Comparison of ENCODE assay signal across 13 cellular contexts in genomic region chr12:51247523-51248206, GRCh38. TPM values are rescaled to one million over a fixed set of nuclear protein-coding genes. Genes with fewer than 3 reads are reported as not detected.
DNase-seq lines count a peak whose midpoint lies in the region; ATAC-seq, FAIRE-seq and TF ChIP-seq lines count a peak whose summit lies in the region.
"Had no signal": no experiment of that assay in that cellular context is flagged by ENCODE, and none has a peak within 500 bp of the region (broad histone marks: within the 10 kb centered on the region; RNA-seq: fewer than 3 reads in every experiment).

No MANE protein-coding gene starts in this region.

- peak; percentile 33 for ATAC-seq in sciatic nerve
- ATAC-seq in GM18498 (IDR thresholded peaks at IDR 0.05; ENCODE audit: unreplicated experiment) = no peak

- TF ChIP-seq CTCF in endothelial cell (IDR thresholded peaks at IDR 0.05; ENCODE audit: unreplicated experiment) = no peak

- peaks cover 28% of the 10 kb centered on the region for H3K36me3 Mint-ChIP-seq in T-helper 2 cell treated with Interferon-gamma antibody and Interleukin-4, amounts not matched to agents 5 μg/mL and 100 μg/mL, for 36 hours (ENCODE audit: low read depth)
- peaks cover 33% of the 10 kb centered on the region for H3K36me3 Mint-ChIP-seq in endothelial cell (ENCODE audit: low read depth, unreplicated experiment)

- peak overlapping the region; percentile 62 for H3K27ac Mint-ChIP-seq in T-helper 2 cell treated with Interferon-gamma antibody and Interleukin-4, amounts not matched to agents 5 μg/mL and 100 μg/mL, for 36 hours
- H3K27ac Mint-ChIP-seq in endothelial cell (ENCODE audit: unreplicated experiment) = peak overlapping the region; percentile 96

- no peaks in the 10 kb centered on the region for H3K27me3 Mint-ChIP-seq in T-helper 2 cell treated with Interferon-gamma antibody and Interleukin-4, amounts not matched to agents 5 μg/mL and 100 μg/mL, for 36 hours (ENCODE audit: low read depth)
- H3K27me3 Mint-ChIP-seq in endothelial cell (ENCODE audit: unreplicated experiment) = peaks cover 11% of the 10 kb centered on the region

- intact Hi-C loops in sciatic nerve (cut with DNase I) = no loop called here

- H3K4me1 Mint-ChIP-seq in T-helper 2 cell treated with Interferon-gamma antibody and Interleukin-4, amounts not matched to agents 5 μg/mL and 100 μg/mL, for 36 hours (ENCODE audit: low read depth) = peaks cover 36% of the 10 kb centered on the region
- H3K4me1 Mint-ChIP-seq in endothelial cell (ENCODE audit: unreplicated experiment) = peaks cover 55% of the 10 kb centered on the region

- DNase-seq in T-helper 2 cell treated with Interferon-gamma antibody and Interleukin-4, amounts not matched to agents 5 μg/mL and 100 μg/mL, for 36 hours (ENCODE audit: low spot score) = no peak
- DNase-seq in T-helper 2 cell = no peak
- DNase-seq in NCI-H69 (lab: John Stamatoyannopoulos, UW) = peak; percentile 72
- peak; percentile 13 for DNase-seq in endothelial cell (ENCODE audit: low spot score)
- DNase-seq in sciatic nerve (ENCODE audit: low spot score) = no peak
- DNase-seq in retina = no peak
- DNase-seq in urothelium cell line (ENCODE audit: low spot score) = no peak
- DNase-seq: amygdala, hippocampal formation, NCI-H2171 treated with DMSO at 0.1 percent for 48 hours, small intestine had no signal

- FAIRE-seq in urothelium cell line (lab: Jason Lieb, UNC) = no peak
- FAIRE-seq: endometrium, small intestine had no signal

- no peaks in the 10 kb centered on the region for H3K9me3 Mint-ChIP-seq in T-helper 2 cell treated with Interferon-gamma antibody and Interleukin-4, amounts not matched to agents 5 μg/mL and 100 μg/mL, for 36 hours
- no peaks in the 10 kb centered on the region for H3K9me3 Mint-ChIP-seq in endothelial cell (ENCODE audit: unreplicated experiment)

- H3K4me3 Mint-ChIP-seq in T-helper 2 cell treated with Interferon-gamma antibody and Interleukin-4, amounts not matched to agents 5 μg/mL and 100 μg/mL, for 36 hours = peak overlapping the region; percentile 25
- H3K4me3 Mint-ChIP-seq in endothelial cell (ENCODE audit: unreplicated experiment) = peak overlapping the region; percentile 35

RNA-seq across cellular contexts. Expression of gene DAZAP2, which starts 9.0 kb away (rescaled TPM):
- total RNA-seq in endothelial cell (ENCODE audit: unreplicated experiment) (28.1 TPM), sciatic nerve (175 TPM)

RNA-seq across cellular contexts. Expression of gene SMAGP, which starts 22.6 kb away (rescaled TPM):
- 167 TPM for total RNA-seq in endothelial cell (ENCODE audit: unreplicated experiment)
- total RNA-seq in sciatic nerve = 6.2 TPM

RNA-seq across cellular contexts. Expression of gene POU6F1, which starts 29.8 kb away (rescaled TPM):
- total RNA-seq in endothelial cell (ENCODE audit: unreplicated experiment) (10.8 TPM), sciatic nerve (40.7 TPM)

Comparison
In these comparisons a context has a peak if more than half of its experiments do, and no peak if none do; other contexts are left out.
1. DNase-seq: peak in NCI-H69 (single experiment) and endothelial cell (single experiment); none in T-helper 2 cell treated with Interferon-gamma antibody and Interleukin-4, amounts not matched to agents 5 μg/mL and 100 μg/mL, for 36 hours (single experiment), T-helper 2 cell (0 of 5), sciatic nerve (single experiment), retina (single experiment) and urothelium cell line (single experiment).
2. RNA of gene SMAGP, which starts 22.6 kb away (total RNA-seq): 167 TPM in endothelial cell (single experiment); 6.2 TPM in sciatic nerve (single experiment); every median in the first group is over 10 times any median in the second.